Comparison of ENCODE assay signal across 8 cellular contexts in the genomic region with DNA sequence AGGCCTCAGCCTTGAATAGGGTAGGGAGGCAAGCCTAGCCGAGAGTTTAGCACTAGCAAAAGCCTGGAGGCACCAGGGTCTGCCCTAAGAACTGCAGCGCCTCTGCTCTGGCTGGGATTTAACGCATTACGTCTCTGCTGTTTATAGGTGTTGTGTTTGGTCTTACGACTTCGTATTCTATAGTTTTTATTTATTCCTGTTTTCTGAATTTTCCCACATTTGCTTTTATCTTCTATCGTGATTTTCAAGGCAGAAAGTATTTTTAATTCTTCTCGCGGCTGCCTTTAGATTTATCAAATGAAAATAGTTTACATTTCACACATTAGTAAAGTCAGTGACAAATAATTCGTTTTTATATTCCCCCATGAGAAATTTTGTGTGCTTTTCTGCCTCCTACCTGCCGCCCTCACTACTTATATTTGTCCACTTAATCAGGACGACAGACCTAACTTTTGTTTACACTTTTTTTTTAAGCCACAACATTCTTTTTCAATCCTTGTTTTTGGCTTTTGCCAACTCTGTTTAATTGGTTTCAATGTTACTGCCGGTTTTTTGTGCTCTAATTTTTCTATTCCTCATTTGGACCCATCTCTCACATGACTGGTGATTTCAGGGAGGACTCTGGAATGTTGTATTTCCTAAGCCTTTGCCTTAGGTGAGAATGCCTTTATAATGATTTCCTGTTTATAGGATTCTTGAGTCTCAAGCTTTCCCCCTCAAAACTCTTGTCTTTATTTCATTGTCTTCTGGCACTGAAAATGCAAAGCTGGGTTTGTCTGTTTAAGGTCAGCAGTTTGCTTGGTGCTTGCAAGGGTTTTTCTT. TPM values are rescaled to one million over a fixed set of nuclear protein-coding genes. Genes with fewer than 3 reads are reported as not detected.
DNase-seq lines count a peak whose midpoint lies in the region; ATAC-seq, FAIRE-seq and TF ChIP-seq lines count a peak whose summit lies in the region.

No MANE protein-coding gene starts in this region.

- H3K27me3 Mint-ChIP-seq in type B pancreatic cell = peaks cover 3% of the 10 kb centered on the region

- H3K27ac Mint-ChIP-seq in type B pancreatic cell = peak overlapping the region; percentile 79

- TF ChIP-seq RAD21 in A549 (conservative IDR thresholded peaks at IDR 0.05 in 1 of 2, IDR thresholded peaks at IDR 0.05 in 1 of 2) = no peak
- TF ChIP-seq RAD21 in liver (IDR thresholded peaks at IDR 0.05) = no peak

- TF ChIP-seq CTCF in A549 (IDR thresholded peaks at IDR 0.05) = no peak
- no peak for TF ChIP-seq CTCF in HFF-Myc (IDR thresholded peaks at IDR 0.05; ENCODE audit: low read depth, low read length, missing control alignments)
- TF ChIP-seq CTCF in ascending aorta (IDR thresholded peaks at IDR 0.05) = no peak
- TF ChIP-seq CTCF in liver (IDR thresholded peaks at IDR 0.05; ENCODE audit: low read depth, low read length, missing input control) = no peak
- no peak for TF ChIP-seq CTCF in type B pancreatic cell (conservative IDR thresholded peaks at IDR 0.05)

- TF ChIP-seq POLR2A in A549 (IDR thresholded peaks at IDR 0.05; ENCODE audit: low read length) = no peak

- peak; percentile 76 for FAIRE-seq in A549 (lab: Jason Lieb, UNC)

- H3K9me3 Mint-ChIP-seq in type B pancreatic cell = no peaks in the 10 kb centered on the region

- TF ChIP-seq EP300 in A549 (IDR thresholded peaks at IDR 0.05) = no peak

- H3K9ac ChIP-seq in liver (ENCODE audit: low read depth in 1 of 2, low read length in 2 of 2) = peak overlapping the region; percentile 63 to 78

- H3K27ac ChIP-seq in A549 (peak overlapping the region; percentile 86 to 91), ascending aorta (peak overlapping the region; percentile 77 to 78), liver (ENCODE audit: low read depth in 1 of 2, low read length in 2 of 2) (peak overlapping the region; percentile 75 to 83)

- CTCF ChIA-PET in A549 (lab: Yijun Ruan, JAX) = interaction anchor here (1.0 kb wide), 1 partner anchor 12 kb away, joined by 4 read pairs; no protein-coding TSS in a partner anchor

- DNase-seq in A549 (ENCODE audit: low read depth in 1 of 2, low spot score in 1 of 2) (peak in 1 of 2 experiments; percentile 61), HFF-Myc (ENCODE audit: extremely low read depth, low read depth) (no peak), ascending aorta (ENCODE audit: low spot score in 2 of 2) (no peak), type B pancreatic cell (ENCODE audit: extremely low spot score, unreplicated experiment) (no peak)

- ATAC-seq in A549 (peak; percentile 44 to 64; a peak in 4 of 6 replicates), HG02763 (IDR thresholded peaks at IDR 0.05; ENCODE audit: unreplicated experiment) (no peak), HG03378 (IDR thresholded peaks at IDR 0.05; ENCODE audit: unreplicated experiment) (no peak), GM19397 (IDR thresholded peaks at IDR 0.05; ENCODE audit: unreplicated experiment) (no peak)

- H3K4me1 Mint-ChIP-seq in type B pancreatic cell (ENCODE audit: unreplicated experiment) = peaks cover 22% of the 10 kb centered on the region

- peak overlapping the region; percentile 95 for H3K4me3 Mint-ChIP-seq in type B pancreatic cell

- H3K4me3 ChIP-seq in A549 (peak overlapping the region; percentile 91), HFF-Myc (replicated peaks; ENCODE audit: low read depth, low read length) (peak overlapping the region; percentile 56), ascending aorta (peak overlapping the region; percentile 85 to 88), liver (ENCODE audit: low read depth in 1 of 3, low read length in 3 of 3) (peak overlapping the region; percentile 81 to 90 (median 88))

- H3K27me3 ChIP-seq in ascending aorta (no peaks in the 10 kb centered on the region), liver (ENCODE audit: control insufficient read depth in 4 of 4, insufficient read depth in 4 of 4, low read length in 3 of 4) (no peaks in the 10 kb centered on the region)

- intact Hi-C loops in ascending aorta (cut with DNase I) = loop anchor here (5.0 to 10.0 kb wide), 5 partner anchors 127 to 650 kb away; a partner anchor contains a TSS

- peaks cover 15% of the 10 kb centered on the region for H3K4me1 ChIP-seq in A549
- H3K4me1 ChIP-seq in ascending aorta = peaks cover 0 to 4% of the 10 kb centered on the region in 2 donors
- peaks cover 6 to 24% (median 16%) of the 10 kb centered on the region in 4 donors for H3K4me1 ChIP-seq in liver (ENCODE audit: control insufficient read depth in 4 of 4, insufficient read depth in 4 of 4, low read length in 3 of 4)

- POLR2A ChIA-PET in A549 (lab: Yijun Ruan, JAX) = no interaction called here

- WGBS in A549 (ENCODE audit: missing lambda C conversion rate) = 56% methylated on average over 13 of the region's 13 CpGs
- WGBS in liver = 11% methylated on average over 13 of the region's 13 CpGs

- H3K36me3 Mint-ChIP-seq in type B pancreatic cell = no peaks in the 10 kb centered on the region

- H3K4me2 ChIP-seq in A549 = peak overlapping the region; percentile 85

- H3K36me3 ChIP-seq in ascending aorta = no peaks in the 10 kb centered on the region
- no peaks in the 10 kb centered on the region for H3K36me3 ChIP-seq in liver (ENCODE audit: control insufficient read depth in 4 of 4, insufficient read depth in 3 of 4, low read depth in 1 of 4, low read length in 3 of 4)

- no peaks in the 10 kb centered on the region for H3K9me3 ChIP-seq in A549
- H3K9me3 ChIP-seq in ascending aorta = no peaks in the 10 kb centered on the region
- H3K9me3 ChIP-seq in liver (ENCODE audit: control insufficient read depth in 4 of 4, low read length in 3 of 4) = no peaks in the 10 kb centered on the region

TF ChIP-seq in A549, 52 proteins besides CTCF, POLR2A, EP300 and RAD21 (continues in another document):
- TF ChIP-seq MAFK (IDR thresholded peaks at IDR 0.05; ENCODE audit: partially characterized antibody) = no peak
- no peak for TF ChIP-seq EHMT2 (IDR thresholded peaks at IDR 0.05; ENCODE audit: low read depth)

TF ChIP-seq in liver, 16 proteins besides CTCF, POLR2A, EP300 and RAD21:
- peak; percentile 2 for TF ChIP-seq TAF1 (conservative IDR thresholded peaks at IDR 0.05)
- no peak for TF ChIP-seq HNF4G (IDR thresholded peaks at IDR 0.05)
- no peak for TF ChIP-seq NR2F2 (IDR thresholded peaks at IDR 0.05)

RNA-seq across cellular contexts. Expression of a gene that starts 1.3 kb away (rescaled TPM):
- polyA plus RNA-seq in A549 (2011; rRNA removed) (3.8 and 5.3 TPM in 2 replicates), A549 (2017; fragmentation: RNase III; extraction: RNeasy Plus Mini Kit Qiagen cat#74134 plus additional on column Dnase treatment) (2.8 to 4.2 TPM (median 3.8 TPM) in 3 replicates), liver (1 to 10 TPM; 1.9 to 3.7 TPM)
- polyA plus RNA-seq in A549 (2012; cell fraction: cytosol; rRNA removed) = 4.1 and 5.5 TPM in 2 replicates
- 11.4 and 13.2 TPM in 2 replicates for polyA plus RNA-seq in A549 (2012; cell fraction: nucleus; rRNA removed)
- polyA minus RNA-seq in A549 (2011; rRNA and poly(A)+ RNA removed) = 5.5 and 5.6 TPM in 2 replicates
- total RNA-seq in ascending aorta (14.9 TPM), liver (1 to 10 TPM; 3.5 TPM), type B pancreatic cell (ENCODE audit: low replicate concordance) (17.2 and 17.3 TPM in 2 replicates)

RNA-seq across cellular contexts. Expression of a gene that starts 15.0 kb away (rescaled TPM):
- polyA plus RNA-seq in A549 (2011; rRNA removed) (39.5 and 43.4 TPM in 2 replicates), A549 (2017; fragmentation: RNase III; extraction: RNeasy Plus Mini Kit Qiagen cat#74134 plus additional on column Dnase treatment) (33.0 to 36.4 TPM (median 33.9 TPM) in 3 replicates), liver (10 to 100 TPM in 1 of 2 donors, 1 to 10 TPM in 1; 9.3 to 12.0 TPM)
- polyA plus RNA-seq in A549 (2012; cell fraction: cytosol; rRNA removed) = 17.3 and 21.1 TPM in 2 replicates
- polyA plus RNA-seq in A549 (2012; cell fraction: nucleus; rRNA removed) = 15.5 and 24.5 TPM in 2 replicates
- polyA minus RNA-seq in A549 (2011; rRNA and poly(A)+ RNA removed) = 30.7 and 32.9 TPM in 2 replicates
- total RNA-seq in ascending aorta (6.1 TPM), liver (10 to 100 TPM; 11.5 to 19.0 TPM), type B pancreatic cell (ENCODE audit: low replicate concordance) (19.4 and 22.0 TPM in 2 replicates)

RNA-seq across cellular contexts. Expression of a gene that starts 15.0 kb away (rescaled TPM):
- 3.4 and 4.3 TPM in 2 replicates for polyA plus RNA-seq in A549 (2011; rRNA removed)
- polyA plus RNA-seq in A549 (2012; cell fraction: cytosol; rRNA removed) = 2.3 and 3.1 TPM in 2 replicates
- 4.7 and 4.8 TPM in 2 replicates for polyA plus RNA-seq in A549 (2012; cell fraction: nucleus; rRNA removed)
- polyA plus RNA-seq in A549 (2017; fragmentation: RNase III; extraction: RNeasy Plus Mini Kit Qiagen cat#74134 plus additional on column Dnase treatment) = 4.0 to 5.3 TPM (median 4.2 TPM) in 3 replicates
- polyA minus RNA-seq in A549 (2011; rRNA and poly(A)+ RNA removed) = 6.7 and 6.9 TPM in 2 replicates
- total RNA-seq in ascending aorta = 6.8 TPM
- total RNA-seq in liver = 1 to 10 TPM; 1.6 to 1.9 TPM
- polyA plus RNA-seq in liver = 1 to 10 TPM; 1.5 to 2.0 TPM
- total RNA-seq in type B pancreatic cell (ENCODE audit: low replicate concordance) = 6.6 and 6.9 TPM in 2 replicates

RNA-seq across cellular contexts. Expression of a gene that starts 29.8 kb away (rescaled TPM):
- polyA plus RNA-seq in A549 (2011; rRNA removed) (54.2 and 87.4 TPM in 2 replicates), A549 (2017; fragmentation: RNase III; extraction: RNeasy Plus Mini Kit Qiagen cat#74134 plus additional on column Dnase treatment) (104 to 123 TPM (median 120 TPM) in 3 replicates), liver (10 to 100 TPM; 57.0 to 72.4 TPM)
- 69.7 and 89.1 TPM in 2 replicates for polyA plus RNA-seq in A549 (2012; cell fraction: cytosol; rRNA removed)
- polyA plus RNA-seq in A549 (2012; cell fraction: nucleus; rRNA removed) = 63.4 and 63.6 TPM in 2 replicates
- 26.4 and 30.7 TPM in 2 replicates for polyA minus RNA-seq in A549 (2011; rRNA and poly(A)+ RNA removed)
- total RNA-seq in ascending aorta (18.0 TPM), liver (10 to 100 TPM; 16.8 to 40.0 TPM), type B pancreatic cell (ENCODE audit: low replicate concordance) (56.7 and 61.6 TPM in 2 replicates)

RNA-seq across cellular contexts. Expression of a gene that starts 34.6 kb away (rescaled TPM):
- polyA plus RNA-seq in A549 (2011; rRNA removed) = 54.0 and 55.9 TPM in 2 replicates
- polyA plus RNA-seq in A549 (2012; cell fraction: cytosol; rRNA removed) = 89.4 and 109 TPM in 2 replicates
- polyA plus RNA-seq in A549 (2012; cell fraction: nucleus; rRNA removed) = 138 and 142 TPM in 2 replicates
- polyA plus RNA-seq in A549 (2017; fragmentation: RNase III; extraction: RNeasy Plus Mini Kit Qiagen cat#74134 plus additional on column Dnase treatment) = 102 to 106 TPM (median 103 TPM) in 3 replicates
- polyA minus RNA-seq in A549 (2011; rRNA and poly(A)+ RNA removed) = 17.0 and 24.3 TPM in 2 replicates
- total RNA-seq in ascending aorta = 111 TPM
- total RNA-seq in liver = 10 to 100 TPM; 14.4 to 14.9 TPM
- 10 to 100 TPM; 24.6 to 39.8 TPM for polyA plus RNA-seq in liver
- 51.7 and 59.7 TPM in 2 replicates for total RNA-seq in type B pancreatic cell (ENCODE audit: low replicate concordance)

Comparison
In these comparisons a context has a peak if more than half of its experiments do, and no peak if none do; other contexts are left out.
1. ATAC-seq: peak in A549 (2 of 2); none in HG02763 (single experiment), HG03378 (single experiment) and GM19397 (single experiment).
2. Peak in every context shown above with its lines, with median percentiles within 50 percentile points of each other: H3K27ac ChIP-seq and H3K4me3 ChIP-seq.